Comparison of ENCODE assay signal across 29 cellular contexts in the genomic region with DNA sequence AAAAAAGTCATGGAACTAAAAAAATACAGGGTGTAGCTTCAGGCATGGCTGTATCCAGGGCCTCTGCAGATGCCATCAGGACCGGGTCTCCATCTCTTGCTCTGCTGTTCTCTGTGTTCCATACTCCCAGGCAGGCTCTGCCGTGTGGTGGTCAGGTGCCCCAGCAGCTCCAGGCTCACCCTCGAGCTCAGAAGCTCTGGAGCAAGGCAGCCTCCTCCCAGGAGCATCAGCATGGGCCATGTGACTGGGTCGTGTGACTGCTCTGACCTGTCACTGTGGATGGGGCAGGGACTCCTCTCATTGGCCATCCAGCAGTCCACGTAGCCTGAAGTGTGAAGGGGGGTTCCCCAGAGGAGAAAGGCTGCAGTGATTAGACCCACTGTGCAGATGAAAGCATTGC. TPM values are rescaled to one million over a fixed set of nuclear protein-coding genes. Genes with fewer than 3 reads are reported as not detected.
DNase-seq lines count a peak whose midpoint lies in the region; ATAC-seq and TF ChIP-seq lines count a peak whose summit lies in the region.
"Had no signal": no experiment of that assay in that cellular context is flagged by ENCODE, and none has a peak within 500 bp of the region (broad histone marks: within the 10 kb centered on the region; RNA-seq: fewer than 3 reads in every experiment).

No MANE protein-coding gene starts in this region.

- H3K4me2 ChIP-seq in BLaER1 treated with 17β-estradiol and CSF1 and Interleukin-3, amounts not matched to agents 10 nM and 100 nM = peak overlapping the region in 8 of 11 experiments; percentile 39 to 83 (median 65); a peak in 12 of 22 replicates
- H3K4me2 ChIP-seq: KMS-11 had no signal

- no peak overlapping the region for H3K4me3 Mint-ChIP-seq in neural crest cell
- H3K4me3 Mint-ChIP-seq: activated CD4-positive, alpha-beta T cell treated with anti-CD3 and anti-CD28 coated beads for 36 hours; stimulated activated memory B cell treated with anti-CD40 and anti-IgM and Interleukin-4, amounts not matched to agents 10 μg/mL and 1 μg/mL and 100 μg/mL, for 72 hours; T-helper 17 cell had no signal

- H3K9ac ChIP-seq in BLaER1 treated with 17β-estradiol and CSF1 and Interleukin-3, amounts not matched to agents 10 nM and 100 nM = no peak overlapping the region
- H3K9ac ChIP-seq in adipocyte (ENCODE audit: low read length) = peak overlapping the region; percentile 70
- H3K9ac ChIP-seq: KMS-11 had no signal

- peaks cover 22% of the 10 kb centered on the region for H3K4me1 Mint-ChIP-seq in neural crest cell
- H3K4me1 Mint-ChIP-seq: activated CD4-positive, alpha-beta T cell treated with anti-CD3 and anti-CD28 coated beads for 36 hours had no signal

- H3K27ac ChIP-seq in BLaER1 treated with 17β-estradiol and CSF1 and Interleukin-3, amounts not matched to agents 10 nM and 100 nM = 0 out of 22 replicates have a peak overlapping the region, but pooled peaks of 1 of the 11 experiments have one; percentile 15
- H3K27ac ChIP-seq in HEK293 (ENCODE audit: extremely low read depth, low read depth, low read length) = no peak overlapping the region
- H3K27ac ChIP-seq: brain microvascular endothelial cell, C4-2B, KMS-11, lower lobe of right lung had no signal

- no peaks in the 10 kb centered on the region for H4K20me1 ChIP-seq in BLaER1 treated with 17β-estradiol and CSF1 and Interleukin-3, amounts not matched to agents 10 nM and 100 nM

- H3K4me3 ChIP-seq in BLaER1 treated with 17β-estradiol and CSF1 and Interleukin-3, amounts not matched to agents 10 nM and 100 nM = no peak overlapping the region
- H3K4me3 ChIP-seq in HEK293 (ENCODE audit: low read depth, low read length) (no peak overlapping the region), adipocyte (ENCODE audit: low read length) (no peak overlapping the region)
- H3K4me3 ChIP-seq: lower lobe of right lung, mucosa of descending colon, sigmoid colon had no signal

- H3K27ac Mint-ChIP-seq in neural crest cell (ENCODE audit: unreplicated experiment) = peak overlapping the region; percentile 85
- H3K27ac Mint-ChIP-seq: activated CD4-positive, alpha-beta T cell treated with anti-CD3 and anti-CD28 coated beads for 36 hours; stimulated activated memory B cell treated with anti-CD40 and anti-IgM and Interleukin-4, amounts not matched to agents 10 μg/mL and 1 μg/mL and 100 μg/mL, for 72 hours; T-helper 17 cell had no signal

- no peaks in the 10 kb centered on the region for H3K9me3 ChIP-seq in BLaER1 treated with 17β-estradiol and CSF1 and Interleukin-3, amounts not matched to agents 10 nM and 100 nM (replicated peaks in 1 of 11)
- no peaks in the 10 kb centered on the region for H3K9me3 ChIP-seq in HEK293 (ENCODE audit: control insufficient read depth, insufficient read depth, low read depth, low read length)
- H3K9me3 ChIP-seq in adipocyte (ENCODE audit: control insufficient read depth, low read length) = no peaks in the 10 kb centered on the region
- H3K9me3 ChIP-seq: lower lobe of right lung, mucosa of descending colon, sigmoid colon had no signal

- no peaks in the 10 kb centered on the region; a peak in 1 of 22 replicates for H3K27me3 ChIP-seq in BLaER1 treated with 17β-estradiol and CSF1 and Interleukin-3, amounts not matched to agents 10 nM and 100 nM
- H3K27me3 ChIP-seq in adipocyte (replicated peaks; ENCODE audit: control insufficient read depth, insufficient read depth, low read length) = no peaks in the 10 kb centered on the region
- H3K27me3 ChIP-seq: brain microvascular endothelial cell had no signal

- POLR2A ChIA-PET in HEK293 (lab: Yijun Ruan, JAX) = no interaction called here

- no peaks in the 10 kb centered on the region for H3K36me3 Mint-ChIP-seq in neural crest cell (ENCODE audit: low read depth)
- H3K36me3 Mint-ChIP-seq: stimulated activated memory B cell treated with anti-CD40 and anti-IgM and Interleukin-4, amounts not matched to agents 10 μg/mL and 1 μg/mL and 100 μg/mL, for 72 hours had no signal

- H3K36me3 ChIP-seq in BLaER1 treated with 17β-estradiol and CSF1 and Interleukin-3, amounts not matched to agents 10 nM and 100 nM = no peaks in the 10 kb centered on the region
- no peaks in the 10 kb centered on the region for H3K36me3 ChIP-seq in HEK293 (ENCODE audit: control insufficient read depth in 2 of 2, insufficient read depth in 1 of 2, low read length in 2 of 2)
- peaks cover 37% of the 10 kb centered on the region for H3K36me3 ChIP-seq in adipocyte (ENCODE audit: control insufficient read depth, insufficient read depth, low read length, severe bottlenecking)
- H3K36me3 ChIP-seq: brain microvascular endothelial cell, lower lobe of right lung, sigmoid colon had no signal

- no peaks in the 10 kb centered on the region for H3K27me3 Mint-ChIP-seq in neural crest cell (ENCODE audit: low read depth)

- TF ChIP-seq CTCF in HEK293 (tag by site-specific recombination; IDR thresholded peaks at IDR 0.05) (no peak), neural crest cell (conservative IDR thresholded peaks at IDR 0.05) (no peak)

- no peaks in the 10 kb centered on the region for H3K9me3 Mint-ChIP-seq in neural crest cell
- H3K9me3 Mint-ChIP-seq: stimulated activated memory B cell treated with anti-CD40 and anti-IgM and Interleukin-4, amounts not matched to agents 10 μg/mL and 1 μg/mL and 100 μg/mL, for 72 hours had no signal

- CTCF ChIA-PET in HEK293 (lab: Yijun Ruan, JAX) = interaction anchor here (0.6 to 0.7 kb wide), 2 partner anchors 12 to 15 kb away, joined by 3 read pairs; no protein-coding TSS in a partner anchor

- ATAC-seq in GM21367 (IDR thresholded peaks at IDR 0.05; ENCODE audit: unreplicated experiment) (no peak), HG02884 (IDR thresholded peaks at IDR 0.05; ENCODE audit: unreplicated experiment) (no peak), esophagus mucosa (no peak)
- ATAC-seq: activated CD4-positive, alpha-beta T cell treated with anti-CD3 and anti-CD28 coated beads for 36 hours; lower lobe of right lung; mucosa of descending colon; SK-N-SH treated with all-trans-retinoic acid at 6 μM for 48 hours; stimulated activated memory B cell treated with anti-CD40 and anti-IgM and Interleukin-4, amounts not matched to agents 10 μg/mL and 1 μg/mL and 100 μg/mL, for 72 hours; T-helper 17 cell had no signal

- H3K4me1 ChIP-seq in BLaER1 treated with 17β-estradiol and CSF1 and Interleukin-3, amounts not matched to agents 10 nM and 100 nM = peaks cover 14 to 51% (median 34%) of the 10 kb centered on the region in 10 experiments
- H3K4me1 ChIP-seq in HEK293 (ENCODE audit: control insufficient read depth, insufficient read depth, low read length) (no peaks in the 10 kb centered on the region), adipocyte (ENCODE audit: control insufficient read depth, insufficient read depth, low read length) (peaks cover 79% of the 10 kb centered on the region)
- H3K4me1 ChIP-seq: lower lobe of right lung, sigmoid colon had no signal

- DNase-seq in adipocyte (ENCODE audit: low read depth) (no peak), neural crest cell (ENCODE audit: low read depth, low spot score) (no peak), nucleus accumbens (lab: John Stamatoyannopoulos, UW) (no peak)
- DNase-seq: activated CD4-positive, alpha-beta T cell treated with anti-CD3 and anti-CD28 coated beads for 36 hours; activated naive CD4-positive, alpha-beta T cell treated with Interleukin-2 at 50 U/mL for 16 hours; activated T-cell treated with anti-CD3 and anti-CD28 coated beads, Interleukin-2, amount 50 U/mL, for 48 hours; amniotic stem cell; brain microvascular endothelial cell; EL; lower lobe of right lung; NCI-H1436; NCI-H2081 treated with DMSO at 0.1 percent for 48 hours; NCI-H345; NCI-H774; posterior cingulate gyrus; sigmoid colon; stimulated activated CD4-positive, alpha-beta T cell treated with anti-CD3 and anti-CD28 coated beads, Interleukin-4, amount 100 ng/mL, for 4 hours; T-helper 17 cell had no signal

TF ChIP-seq in HEK293, 187 proteins besides CTCF, POLR2A, EP300 and RAD21:
- no peak for TF ChIP-seq ZFP41 (tag by site-specific recombination; IDR thresholded peaks at IDR 0.05; ENCODE audit: borderline replicate concordance)
- TF ChIP-seq, protein P1, sequence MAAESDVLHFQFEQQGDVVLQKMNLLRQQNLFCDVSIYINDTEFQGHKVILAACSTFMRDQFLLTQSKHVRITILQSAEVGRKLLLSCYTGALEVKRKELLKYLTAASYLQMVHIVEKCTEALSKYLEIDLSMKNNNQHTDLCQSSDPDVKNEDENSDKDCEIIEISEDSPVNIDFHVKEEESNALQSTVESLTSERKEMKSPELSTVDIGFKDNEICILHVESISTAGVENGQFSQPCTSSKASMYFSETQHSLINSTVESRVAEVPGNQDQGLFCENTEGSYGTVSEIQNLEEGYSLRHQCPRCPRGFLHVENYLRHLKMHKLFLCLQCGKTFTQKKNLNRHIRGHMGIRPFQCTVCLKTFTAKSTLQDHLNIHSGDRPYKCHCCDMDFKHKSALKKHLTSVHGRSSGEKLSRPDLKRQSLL (tag by site-specific recombination; IDR thresholded peaks at IDR 0.05) = peak; percentile 54; the same call in 1 of the 2 replicates

RNA-seq across cellular contexts. Expression of a gene that starts 8.5 kb away (rescaled TPM):
- 4.9 and 6.3 TPM in 2 replicates for total RNA-seq in neural crest cell
- 10.4 TPM for total RNA-seq in esophagus mucosa
- total RNA-seq: H4 had no signal
